ENCODE assay signal across 2 cellular contexts in the genomic region with DNA sequence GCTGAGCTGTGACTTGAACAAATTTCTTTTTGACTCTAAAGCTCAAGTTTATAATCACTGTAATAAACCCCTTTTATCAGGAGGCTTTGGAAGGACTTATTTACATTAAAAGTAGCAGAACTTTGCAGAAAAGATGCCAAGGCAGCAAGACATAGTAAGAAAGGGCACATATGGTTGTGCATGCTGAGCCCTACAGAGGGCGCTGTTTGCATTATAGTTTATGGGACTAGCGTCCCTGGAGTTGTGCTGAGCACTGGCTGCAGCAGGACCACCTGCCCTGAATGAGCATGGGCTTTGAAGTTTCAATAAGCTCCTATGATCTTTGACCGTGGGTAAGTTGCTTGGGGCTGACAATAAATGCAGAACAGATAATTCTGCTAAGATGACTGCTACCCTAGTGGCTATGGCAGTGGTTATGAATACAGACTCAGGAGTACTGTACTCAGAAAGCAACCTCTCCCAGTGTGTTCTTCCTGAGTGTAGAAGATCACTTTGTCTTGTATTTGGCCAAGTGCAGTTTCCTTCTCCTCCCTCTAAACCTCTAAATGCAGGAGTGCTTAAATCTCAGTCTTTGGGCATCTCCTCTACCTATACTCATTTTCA.
TF ChIP-seq lines count a peak whose summit lies in the region.

No MANE protein-coding gene starts in this region.

TF ChIP-seq in IMR-90, 13 proteins besides CTCF, POLR2A, EP300 and RAD21:
- TF ChIP-seq, protein P1, sequence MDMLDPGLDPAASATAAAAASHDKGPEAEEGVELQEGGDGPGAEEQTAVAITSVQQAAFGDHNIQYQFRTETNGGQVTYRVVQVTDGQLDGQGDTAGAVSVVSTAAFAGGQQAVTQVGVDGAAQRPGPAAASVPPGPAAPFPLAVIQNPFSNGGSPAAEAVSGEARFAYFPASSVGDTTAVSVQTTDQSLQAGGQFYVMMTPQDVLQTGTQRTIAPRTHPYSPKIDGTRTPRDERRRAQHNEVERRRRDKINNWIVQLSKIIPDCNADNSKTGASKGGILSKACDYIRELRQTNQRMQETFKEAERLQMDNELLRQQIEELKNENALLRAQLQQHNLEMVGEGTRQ (IDR thresholded peaks at IDR 0.05; ENCODE audit: low read depth, low read length), result no peak
- TF ChIP-seq RCOR1 (IDR thresholded peaks at IDR 0.05; ENCODE audit: insufficient replicate concordance, low read length) (no peak), SMC3 (IDR thresholded peaks at IDR 0.05; ENCODE audit: low read depth, low read length) (no peak), RFX5 (IDR thresholded peaks at IDR 0.05; ENCODE audit: low read depth, low read length) (no peak), CEBPB (IDR thresholded peaks at IDR 0.05; ENCODE audit: low read depth, low read length) (no peak), MXI1 (IDR thresholded peaks at IDR 0.05; ENCODE audit: borderline replicate concordance, low read depth, low read length) (no peak), FOS (IDR thresholded peaks at IDR 0.05; ENCODE audit: low read depth, low read length) (no peak), NFE2L2 (IDR thresholded peaks at IDR 0.05; ENCODE audit: low read depth, low read length) (no peak)
- TF ChIP-seq, protein P2, sequence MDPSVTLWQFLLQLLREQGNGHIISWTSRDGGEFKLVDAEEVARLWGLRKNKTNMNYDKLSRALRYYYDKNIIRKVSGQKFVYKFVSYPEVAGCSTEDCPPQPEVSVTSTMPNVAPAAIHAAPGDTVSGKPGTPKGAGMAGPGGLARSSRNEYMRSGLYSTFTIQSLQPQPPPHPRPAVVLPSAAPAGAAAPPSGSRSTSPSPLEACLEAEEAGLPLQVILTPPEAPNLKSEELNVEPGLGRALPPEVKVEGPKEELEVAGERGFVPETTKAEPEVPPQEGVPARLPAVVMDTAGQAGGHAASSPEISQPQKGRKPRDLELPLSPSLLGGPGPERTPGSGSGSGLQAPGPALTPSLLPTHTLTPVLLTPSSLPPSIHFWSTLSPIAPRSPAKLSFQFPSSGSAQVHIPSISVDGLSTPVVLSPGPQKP (IDR thresholded peaks at IDR 0.05; ENCODE audit: borderline replicate concordance, low read depth, low read length), result no peak

TF ChIP-seq in HepG2, 621 proteins besides CTCF, POLR2A, EP300 and RAD21:
- TF ChIP-seq, protein P3, sequence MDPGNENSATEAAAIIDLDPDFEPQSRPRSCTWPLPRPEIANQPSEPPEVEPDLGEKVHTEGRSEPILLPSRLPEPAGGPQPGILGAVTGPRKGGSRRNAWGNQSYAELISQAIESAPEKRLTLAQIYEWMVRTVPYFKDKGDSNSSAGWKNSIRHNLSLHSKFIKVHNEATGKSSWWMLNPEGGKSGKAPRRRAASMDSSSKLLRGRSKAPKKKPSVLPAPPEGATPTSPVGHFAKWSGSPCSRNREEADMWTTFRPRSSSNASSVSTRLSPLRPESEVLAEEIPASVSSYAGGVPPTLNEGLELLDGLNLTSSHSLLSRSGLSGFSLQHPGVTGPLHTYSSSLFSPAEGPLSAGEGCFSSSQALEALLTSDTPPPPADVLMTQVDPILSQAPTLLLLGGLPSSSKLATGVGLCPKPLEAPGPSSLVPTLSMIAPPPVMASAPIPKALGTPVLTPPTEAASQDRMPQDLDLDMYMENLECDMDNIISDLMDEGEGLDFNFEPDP (CRISPR knock-in tag; conservative IDR thresholded peaks at IDR 0.05), result no peak
- TF ChIP-seq XRCC5 (optimal IDR thresholded peaks at IDR 0.05; ENCODE audit: low read length) (peak; percentile 55), ZNF747 (CRISPR knock-in tag; IDR thresholded peaks at IDR 0.05; ENCODE audit: borderline replicate concordance) (no peak), RBAK (CRISPR knock-in tag; IDR thresholded peaks at IDR 0.05) (no peak; the same call in 1 of the 2 replicates), SRY (CRISPR knock-in tag; IDR thresholded peaks at IDR 0.05) (no peak), BHLHE40 (IDR thresholded peaks at IDR 0.05; ENCODE audit: low read length) (no peak), KLF11 (CRISPR knock-in tag; IDR thresholded peaks at IDR 0.05) (no peak), ZNF674 (CRISPR knock-in tag; IDR thresholded peaks at IDR 0.05; ENCODE audit: low read depth) (no peak), AHR (CRISPR knock-in tag; IDR thresholded peaks at IDR 0.05) (no peak), ZFP62 (CRISPR knock-in tag; IDR thresholded peaks at IDR 0.05) (no peak), ZSCAN20 (CRISPR knock-in tag; IDR thresholded peaks at IDR 0.05; ENCODE audit: borderline replicate concordance) (no peak), RFXANK (CRISPR knock-in tag; IDR thresholded peaks at IDR 0.05) (no peak), STAG1 (CRISPR knock-in tag; IDR thresholded peaks at IDR 0.05) (peak; percentile 52), ZNF563 (CRISPR knock-in tag; IDR thresholded peaks at IDR 0.05) (no peak), EED (CRISPR knock-in tag; IDR thresholded peaks at IDR 0.05) (no peak), SMC3 (IDR thresholded peaks at IDR 0.05; ENCODE audit: low read length) (peak; percentile 56), ZBTB21 (CRISPR knock-in tag; IDR thresholded peaks at IDR 0.05) (no peak), U2AF2 (IDR thresholded peaks at IDR 0.05; ENCODE audit: low read depth, low read length) (no peak), ZFX (CRISPR knock-in tag; IDR thresholded peaks at IDR 0.05; ENCODE audit: low read depth) (no peak), ZNF253 (CRISPR knock-in tag; IDR thresholded peaks at IDR 0.05; ENCODE audit: borderline replicate concordance) (no peak)
- TF ChIP-seq, protein P4, sequence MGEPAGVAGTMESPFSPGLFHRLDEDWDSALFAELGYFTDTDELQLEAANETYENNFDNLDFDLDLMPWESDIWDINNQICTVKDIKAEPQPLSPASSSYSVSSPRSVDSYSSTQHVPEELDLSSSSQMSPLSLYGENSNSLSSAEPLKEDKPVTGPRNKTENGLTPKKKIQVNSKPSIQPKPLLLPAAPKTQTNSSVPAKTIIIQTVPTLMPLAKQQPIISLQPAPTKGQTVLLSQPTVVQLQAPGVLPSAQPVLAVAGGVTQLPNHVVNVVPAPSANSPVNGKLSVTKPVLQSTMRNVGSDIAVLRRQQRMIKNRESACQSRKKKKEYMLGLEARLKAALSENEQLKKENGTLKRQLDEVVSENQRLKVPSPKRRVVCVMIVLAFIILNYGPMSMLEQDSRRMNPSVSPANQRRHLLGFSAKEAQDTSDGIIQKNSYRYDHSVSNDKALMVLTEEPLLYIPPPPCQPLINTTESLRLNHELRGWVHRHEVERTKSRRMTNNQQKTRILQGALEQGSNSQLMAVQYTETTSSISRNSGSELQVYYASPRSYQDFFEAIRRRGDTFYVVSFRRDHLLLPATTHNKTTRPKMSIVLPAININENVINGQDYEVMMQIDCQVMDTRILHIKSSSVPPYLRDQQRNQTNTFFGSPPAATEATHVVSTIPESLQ (CRISPR knock-in tag; conservative IDR thresholded peaks at IDR 0.05), result no peak
- TF ChIP-seq, protein P5, sequence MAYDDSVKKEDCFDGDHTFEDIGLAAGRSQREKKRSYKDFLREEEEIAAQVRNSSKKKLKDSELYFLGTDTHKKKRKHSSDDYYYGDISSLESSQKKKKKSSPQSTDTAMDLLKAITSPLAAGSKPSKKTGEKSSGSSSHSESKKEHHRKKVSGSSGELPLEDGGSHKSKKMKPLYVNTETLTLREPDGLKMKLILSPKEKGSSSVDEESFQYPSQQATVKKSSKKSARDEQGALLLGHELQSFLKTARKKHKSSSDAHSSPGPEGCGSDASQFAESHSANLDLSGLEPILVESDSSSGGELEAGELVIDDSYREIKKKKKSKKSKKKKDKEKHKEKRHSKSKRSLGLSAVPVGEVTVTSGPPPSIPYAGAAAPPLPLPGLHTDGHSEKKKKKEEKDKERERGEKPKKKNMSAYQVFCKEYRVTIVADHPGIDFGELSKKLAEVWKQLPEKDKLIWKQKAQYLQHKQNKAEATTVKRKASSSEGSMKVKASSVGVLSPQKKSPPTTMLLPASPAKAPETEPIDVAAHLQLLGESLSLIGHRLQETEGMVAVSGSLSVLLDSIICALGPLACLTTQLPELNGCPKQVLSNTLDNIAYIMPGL (CRISPR knock-in tag; IDR thresholded peaks at IDR 0.05; ENCODE audit: borderline replicate concordance in 1 of 2, low read depth in 1 of 2), result 0 out of 4 replicates have a peak, but pooled peaks of 1 of the 2 experiments have one; percentile 49
- TF ChIP-seq, protein P6, sequence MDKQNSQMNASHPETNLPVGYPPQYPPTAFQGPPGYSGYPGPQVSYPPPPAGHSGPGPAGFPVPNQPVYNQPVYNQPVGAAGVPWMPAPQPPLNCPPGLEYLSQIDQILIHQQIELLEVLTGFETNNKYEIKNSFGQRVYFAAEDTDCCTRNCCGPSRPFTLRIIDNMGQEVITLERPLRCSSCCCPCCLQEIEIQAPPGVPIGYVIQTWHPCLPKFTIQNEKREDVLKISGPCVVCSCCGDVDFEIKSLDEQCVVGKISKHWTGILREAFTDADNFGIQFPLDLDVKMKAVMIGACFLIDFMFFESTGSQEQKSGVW (CRISPR knock-in tag; IDR thresholded peaks at IDR 0.05; ENCODE audit: borderline replicate concordance), result no peak
